ENCODE assay signal across 30 cellular contexts in genomic region chr16:21610006-21610544, GRCh38. TPM values are rescaled to one million over a fixed set of nuclear protein-coding genes. Genes with fewer than 3 reads are reported as not detected.
DNase-seq lines count a peak whose midpoint lies in the region; ATAC-seq and TF ChIP-seq lines count a peak whose summit lies in the region.
"Had no signal": no experiment of that assay in that cellular context is flagged by ENCODE, and none has a peak within 500 bp of the region (broad histone marks: within the 10 kb centered on the region; RNA-seq: fewer than 3 reads in every experiment).

No MANE protein-coding gene starts in this region.

- no peaks in the 10 kb centered on the region for H3K9me3 Mint-ChIP-seq in activated naive CD8-positive, alpha-beta T cell (ENCODE audit: low read depth)
- H3K9me3 Mint-ChIP-seq in activated naive CD8-positive, alpha-beta T cell treated with anti-CD3 and anti-CD28 coated beads for 36 hours: no peaks in the 10 kb centered on the region
- H3K9me3 Mint-ChIP-seq in endodermal cell: no peaks in the 10 kb centered on the region
- H3K9me3 Mint-ChIP-seq: CD4-positive, alpha-beta memory T cell; dendritic cell treated with granulocyte-macrophage colony-stimulating factor and Interleukin-4, amounts not matched to agents 40 ng/mL and 50 ng/mL, for 4 days; mesothelial cell of epicardium; naive thymus-derived CD4-positive, alpha-beta T cell had no signal

- peak overlapping the region; percentile 54 for H3K27ac Mint-ChIP-seq in activated naive CD8-positive, alpha-beta T cell
- H3K27ac Mint-ChIP-seq in activated naive CD8-positive, alpha-beta T cell treated with anti-CD3 and anti-CD28 coated beads for 36 hours: no peak overlapping the region
- no peak overlapping the region for H3K27ac Mint-ChIP-seq in endodermal cell

- DNase-seq in activated naive CD8-positive, alpha-beta T cell treated with anti-CD3 and anti-CD28 coated beads for 36 hours: no peak
- DNase-seq in NCI-H526 (lab: John Stamatoyannopoulos, UW): peak; percentile 67 to 70
- DNase-seq in endodermal cell: no peak
- DNase-seq in gastrocnemius medialis: no peak
- no peak for DNase-seq in SHP77 (lab: John Stamatoyannopoulos, UW)
- DNase-seq in activated CD4-positive, alpha-beta T cell treated with anti-CD3 and anti-CD28 coated beads, Interleukin-2, amount 50 U/mL, for 1 hour: no peak
- DNase-seq: activated CD4-positive, alpha-beta T cell treated with anti-CD3 and anti-CD28 coated beads for 4 hours; activated CD8-positive, alpha-beta memory T cell treated with anti-CD3 and anti-CD28 coated beads for 24 hours; activated effector memory CD4-positive, alpha-beta T cell treated with anti-CD3 and anti-CD28 coated beads, Interleukin-2, amount 50 U/mL, for 16 hours; activated T-cell treated with anti-CD3 and anti-CD28 coated beads, Interleukin-2, amount 50 U/mL, for 1 hour; caudate nucleus; CD4-positive, alpha-beta memory T cell; DMS 273 treated with DMSO at 0.1 percent for 48 hours; foreskin keratinocyte; left ventricle myocardium inferior; naive thymus-derived CD4-positive, alpha-beta T cell; NCI-H1048; NCI-H1694 treated with DMSO at 0.1 percent for 48 hours; NCI-H2171 treated with DMSO at 0.1 percent for 48 hours; NCI-H69; stimulated activated CD4-positive, alpha-beta T cell treated with anti-CD3 and anti-CD28 coated beads, Interleukin-2, amount 100 ng/mL, for 24 hours; tibial artery had no signal

- H3K9me3 ChIP-seq in endodermal cell (ENCODE audit: control insufficient read depth, low read length): no peaks in the 10 kb centered on the region
- H3K9me3 ChIP-seq in gastrocnemius medialis: no peaks in the 10 kb centered on the region
- H3K9me3 ChIP-seq: esophagus muscularis mucosa, left ventricle myocardium inferior, tibial artery had no signal

- H3K4me3 Mint-ChIP-seq in activated naive CD8-positive, alpha-beta T cell: no peak overlapping the region
- no peak overlapping the region for H3K4me3 Mint-ChIP-seq in activated naive CD8-positive, alpha-beta T cell treated with anti-CD3 and anti-CD28 coated beads for 36 hours
- peak overlapping the region; percentile 6 for H3K4me3 Mint-ChIP-seq in endodermal cell
- H3K4me3 Mint-ChIP-seq: dendritic cell treated with granulocyte-macrophage colony-stimulating factor and Interleukin-4, amounts not matched to agents 40 ng/mL and 50 ng/mL, for 4 days; mesothelial cell of epicardium had no signal

- intact Hi-C loops in gastrocnemius medialis (cut with DNase I; ENCODE audit: low total_unique reads): no loop called here

- no peak for TF ChIP-seq POLR2A in gastrocnemius medialis (IDR thresholded peaks at IDR 0.05)

- peaks cover 82% of the 10 kb centered on the region for H3K4me1 Mint-ChIP-seq in activated naive CD8-positive, alpha-beta T cell (ENCODE audit: low read depth)
- H3K4me1 Mint-ChIP-seq in activated naive CD8-positive, alpha-beta T cell treated with anti-CD3 and anti-CD28 coated beads for 36 hours: peaks cover 80% of the 10 kb centered on the region
- peaks cover 73% of the 10 kb centered on the region for H3K4me1 Mint-ChIP-seq in endodermal cell

- H3K27me3 Mint-ChIP-seq in activated naive CD8-positive, alpha-beta T cell: no peaks in the 10 kb centered on the region
- no peaks in the 10 kb centered on the region for H3K27me3 Mint-ChIP-seq in activated naive CD8-positive, alpha-beta T cell treated with anti-CD3 and anti-CD28 coated beads for 36 hours
- peaks cover 11% of the 10 kb centered on the region for H3K27me3 Mint-ChIP-seq in endodermal cell (ENCODE audit: insufficient read depth)
- H3K27me3 Mint-ChIP-seq: CD4-positive, alpha-beta memory T cell; dendritic cell treated with granulocyte-macrophage colony-stimulating factor and Interleukin-4, amounts not matched to agents 40 ng/mL and 50 ng/mL, for 4 days; naive thymus-derived CD4-positive, alpha-beta T cell had no signal

- H3K27me3 ChIP-seq in endodermal cell (ENCODE audit: control insufficient read depth, insufficient read depth, low read length, poor library complexity, severe bottlenecking): no peaks in the 10 kb centered on the region
- no peaks in the 10 kb centered on the region for H3K27me3 ChIP-seq in gastrocnemius medialis
- H3K27me3 ChIP-seq: esophagus muscularis mucosa, foreskin keratinocyte, tibial artery had no signal

- no peak overlapping the region for H3K27ac ChIP-seq in endodermal cell (ENCODE audit: low read depth, low read length)
- peak overlapping the region in 3 of 4 donors; percentile 76 to 84 (median 83) for H3K27ac ChIP-seq in gastrocnemius medialis
- H3K27ac ChIP-seq: 22Rv1, esophagus muscularis mucosa, foreskin keratinocyte, left ventricle myocardium inferior, tibial artery had no signal

- H3K4me3 ChIP-seq in endodermal cell (ENCODE audit: low read length) (no peak overlapping the region), gastrocnemius medialis (no peak overlapping the region)
- H3K4me3 ChIP-seq: esophagus muscularis mucosa, left ventricle myocardium inferior, tibial artery had no signal

- TF ChIP-seq CTCF in endodermal cell (conservative IDR thresholded peaks at IDR 0.05) (no peak), gastrocnemius medialis (IDR thresholded peaks at IDR 0.05 in 4 of 5, conservative IDR thresholded peaks at IDR 0.05 in 1 of 5) (no peak)

- H3K36me3 Mint-ChIP-seq in activated naive CD8-positive, alpha-beta T cell: peaks cover 10% of the 10 kb centered on the region
- H3K36me3 Mint-ChIP-seq in activated naive CD8-positive, alpha-beta T cell treated with anti-CD3 and anti-CD28 coated beads for 36 hours: peaks cover 16% of the 10 kb centered on the region
- H3K36me3 Mint-ChIP-seq in endodermal cell (ENCODE audit: low read depth): peaks cover 22% of the 10 kb centered on the region

- H3K36me3 ChIP-seq in endodermal cell (ENCODE audit: control insufficient read depth, insufficient read depth, low read length): peaks cover 6% of the 10 kb centered on the region
- H3K36me3 ChIP-seq in gastrocnemius medialis: no peaks in the 10 kb centered on the region
- H3K36me3 ChIP-seq: esophagus muscularis mucosa, tibial artery had no signal

- 74 to 83% methylated on average over 3 of the region's 3 CpGs for WGBS in endodermal cell (ENCODE audit: insufficient coverage in 1 of 2, insufficient read length in 1 of 2), 2 experiments

- no peak for ATAC-seq in gastrocnemius medialis
- ATAC-seq in GM18861 (IDR thresholded peaks at IDR 0.05; ENCODE audit: unreplicated experiment): no peak
- ATAC-seq: foreskin keratinocyte; naive thymus-derived CD4-positive, alpha-beta T cell had no signal

- in situ Hi-C loops in gastrocnemius medialis (cut with MboI; ENCODE audit: low sequenced_read_pairs in 4 of 4): no loop called here

- no peak overlapping the region for H3K9ac ChIP-seq in endodermal cell (ENCODE audit: extremely low read depth, low read length, poor library complexity, severe bottlenecking)

- peaks cover 20% of the 10 kb centered on the region for H3K4me1 ChIP-seq in endodermal cell (ENCODE audit: control insufficient read depth, insufficient read depth, low read length)
- peaks cover 55% of the 10 kb centered on the region in 2 donors for H3K4me1 ChIP-seq in gastrocnemius medialis

RNA-seq across cellular contexts. Expression of gene METTL9, which starts 10.7 kb away (rescaled TPM):
- total RNA-seq in activated naive CD8-positive, alpha-beta T cell treated with anti-CD3 and anti-CD28 coated beads for 36 hours: 100 to 1,000 TPM in 1 of 2 experiments, 10 to 100 TPM in 1; 99.5 to 102 TPM
- total RNA-seq in endodermal cell (100 to 1,000 TPM; 145 to 149 TPM), gastrocnemius medialis (100 to 1,000 TPM in 2 of 4 donors, 10 to 100 TPM in 2; 87.2 to 109 (median 96.8) TPM)
- 188 TPM for polyA plus RNA-seq in endodermal cell (2013, experiment 1 of 2)
- 168 TPM for polyA plus RNA-seq in endodermal cell (2013, experiment 2 of 2)

RNA-seq across cellular contexts. Expression of gene IGSF6, which starts 42.3 kb away (rescaled TPM):
- total RNA-seq in activated naive CD8-positive, alpha-beta T cell treated with anti-CD3 and anti-CD28 coated beads for 36 hours: under 1 TPM; 0.10 to 0.14 TPM
- total RNA-seq in endodermal cell (not detected), gastrocnemius medialis (under 1 TPM; 0.10 to 0.60 (median 0.39) TPM)
- not detected for polyA plus RNA-seq in endodermal cell (2013, experiment 1 of 2)
- not detected for polyA plus RNA-seq in endodermal cell (2013, experiment 2 of 2)
- total RNA-seq: astrocyte, mesothelial cell of epicardium, osteocyte had no signal

RNA-seq across cellular contexts. Expression of gene OTOA, which starts 53.7 kb away (rescaled TPM):
- under 1 TPM in 1 of 2 experiments, not detected in 1; 0.06 TPM for total RNA-seq in activated naive CD8-positive, alpha-beta T cell treated with anti-CD3 and anti-CD28 coated beads for 36 hours
- total RNA-seq in endodermal cell (under 1 TPM; 0.07 to 0.09 TPM), gastrocnemius medialis (1 to 10 TPM in 1 of 4 donors, not detected in 3; 1.6 TPM)
- 0.18 TPM for polyA plus RNA-seq in endodermal cell (2013, experiment 1 of 2)
- 0.17 TPM for polyA plus RNA-seq in endodermal cell (2013, experiment 2 of 2)
- polyA plus RNA-seq: CD4-positive, alpha-beta memory T cell had no signal

Comparison
In these comparisons a context has a peak if more than half of its experiments do, and no peak if none do; other contexts are left out.
1. DNase-seq: peak in NCI-H526 (2 of 2); none in activated naive CD8-positive, alpha-beta T cell treated with anti-CD3 and anti-CD28 coated beads for 36 hours (single experiment), endodermal cell (single experiment), gastrocnemius medialis (0 of 2), SHP77 (0 of 2) and activated CD4-positive, alpha-beta T cell treated with anti-CD3 and anti-CD28 coated beads, Interleukin-2, amount 50 U/mL, for 1 hour (single experiment).